ENCODE assay signal across 22 cellular contexts in the genomic region with DNA sequence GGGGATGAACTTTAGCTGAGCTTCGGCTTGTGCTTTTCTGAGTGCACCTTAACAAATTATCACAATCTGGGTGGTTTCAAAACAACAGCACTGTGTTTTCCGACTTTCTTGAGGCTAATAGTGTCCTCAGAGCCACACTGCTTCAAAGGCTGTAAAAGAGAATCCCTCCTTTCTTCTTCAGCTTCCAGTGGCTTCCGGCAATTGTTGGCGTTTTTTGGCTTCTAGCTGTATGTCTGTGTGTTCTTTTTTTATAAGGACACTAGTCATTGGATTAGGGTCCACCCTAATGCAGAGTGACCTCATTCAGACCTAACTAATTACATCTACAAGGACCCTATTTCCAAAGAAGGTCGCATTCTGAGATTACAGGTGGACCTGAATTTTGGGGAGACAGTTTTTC. TPM values are rescaled to one million over a fixed set of nuclear protein-coding genes. Genes with fewer than 3 reads are reported as not detected.
DNase-seq lines count a peak whose midpoint lies in the region; ATAC-seq and TF ChIP-seq lines count a peak whose summit lies in the region.
"Had no signal": no experiment of that assay in that cellular context is flagged by ENCODE, and none has a peak within 500 bp of the region (broad histone marks: within the 10 kb centered on the region; RNA-seq: fewer than 3 reads in every experiment).

No MANE protein-coding gene starts in this region.

- peaks cover 53% of the 10 kb centered on the region for H3K4me1 Mint-ChIP-seq in nephron progenitor cell

- ATAC-seq in heart left ventricle, result peak in 3 of 4 donors; percentile 24 to 60 (median 29)
- ATAC-seq in Right ventricle myocardium inferior, result no peak
- no peak for ATAC-seq in HG03108 (IDR thresholded peaks at IDR 0.05; ENCODE audit: unreplicated experiment)

- WGBS in heart left ventricle, 4 donors, result 58 to 71% (median 64%) methylated on average over 5 of the region's 5 CpGs
- 68 to 71% methylated on average over 5 of the region's 5 CpGs for WGBS in esophagus squamous epithelium, 2 donors

- TF ChIP-seq POLR2A in heart left ventricle (IDR thresholded peaks at IDR 0.05) (no peak), esophagus squamous epithelium (IDR thresholded peaks at IDR 0.05) (no peak), uterus (IDR thresholded peaks at IDR 0.05) (no peak)

- H3K4me3 Mint-ChIP-seq in nephron progenitor cell, result no peak overlapping the region
- H3K4me3 Mint-ChIP-seq: activated CD4-positive, alpha-beta T cell treated with anti-CD3 and anti-CD28 coated beads, Interleukin-2, amount 10 ng/mL, durations not matched to agents 7 days and 5 days had no signal

- H3K36me3 ChIP-seq in heart left ventricle (no peaks in the 10 kb centered on the region), esophagus squamous epithelium (no peaks in the 10 kb centered on the region), uterus (no peaks in the 10 kb centered on the region)
- H3K36me3 ChIP-seq: BE2C, tibial artery had no signal

- peak overlapping the region; percentile 89 for H3K27ac Mint-ChIP-seq in nephron progenitor cell
- H3K27ac Mint-ChIP-seq: activated CD4-positive, alpha-beta T cell treated with anti-CD3 and anti-CD28 coated beads, Interleukin-2, amount 10 ng/mL, durations not matched to agents 7 days and 5 days had no signal

- H3K9me3 Mint-ChIP-seq in nephron progenitor cell, result peaks cover 6% of the 10 kb centered on the region
- H3K9me3 Mint-ChIP-seq: activated CD4-positive, alpha-beta T cell treated with anti-CD3 and anti-CD28 coated beads, Interleukin-2, amount 10 ng/mL, durations not matched to agents 7 days and 5 days had no signal

- H3K27ac ChIP-seq in heart left ventricle (peak overlapping the region; percentile 11 to 83 (median 64)), esophagus squamous epithelium (peak overlapping the region; percentile 51 to 95 (median 68)), uterus (peak overlapping the region; percentile 33 to 56)
- H3K27ac ChIP-seq: hepatocyte, KMS-11, tibial artery had no signal

- no peaks in the 10 kb centered on the region for H3K27me3 Mint-ChIP-seq in nephron progenitor cell (ENCODE audit: low read depth, poor library complexity)

- H3K27me3 ChIP-seq in heart left ventricle (no peaks in the 10 kb centered on the region), esophagus squamous epithelium (no peaks in the 10 kb centered on the region), uterus (no peaks in the 10 kb centered on the region)
- H3K27me3 ChIP-seq: BE2C, hepatocyte, tibial artery had no signal

- H3K9me3 ChIP-seq in heart left ventricle, result no peaks in the 10 kb centered on the region
- no peaks in the 10 kb centered on the region for H3K9me3 ChIP-seq in esophagus squamous epithelium
- no peaks in the 10 kb centered on the region for H3K9me3 ChIP-seq in uterus
- H3K9me3 ChIP-seq: BE2C, tibial artery had no signal

- intact Hi-C loops in heart left ventricle (cut with DNase I) (no loop called here), Right ventricle myocardium inferior (cut with DNase I) (no loop called here), esophagus squamous epithelium (cut with DNase I) (no loop called here), uterus (cut with DNase I; ENCODE audit: low total_unique reads) (no loop called here)

- TF ChIP-seq CTCF in heart left ventricle (IDR thresholded peaks at IDR 0.05) (no peak), esophagus squamous epithelium (IDR thresholded peaks at IDR 0.05) (no peak), nephron progenitor cell (IDR thresholded peaks at IDR 0.05) (no peak), uterus (IDR thresholded peaks at IDR 0.05) (no peak)

- no peak overlapping the region for H3K4me3 ChIP-seq in heart left ventricle
- no peak overlapping the region for H3K4me3 ChIP-seq in esophagus squamous epithelium
- H3K4me3 ChIP-seq in uterus, result no peak overlapping the region
- H3K4me3 ChIP-seq: hepatocyte, tibial artery had no signal

- H3K36me3 Mint-ChIP-seq in nephron progenitor cell (ENCODE audit: low read depth), result peaks cover 7% of the 10 kb centered on the region

- peak in 1 of 5 donors; percentile 41 for DNase-seq in heart left ventricle
- DNase-seq in Right ventricle myocardium inferior (ENCODE audit: missing footprints), result no peak
- DNase-seq in esophagus squamous epithelium (lab: John Stamatoyannopoulos, UW), result no peak
- no peak for DNase-seq in nephron progenitor cell
- DNase-seq in uterus, result no peak
- DNase-seq in RKO (ENCODE audit: low spot score), result no peak
- no peak for DNase-seq in NCI-H2107 treated with DMSO at 0.1 percent for 48 hours (lab: John Stamatoyannopoulos, UW; ENCODE audit: unreplicated experiment)
- DNase-seq: activated CD4-positive, alpha-beta T cell treated with anti-CD3 and anti-CD28 coated beads, Interleukin-2, amount 10 ng/mL, durations not matched to agents 7 days and 5 days; activated CD8-positive, alpha-beta memory T cell treated with anti-CD3 and anti-CD28 coated beads, Interleukin-2, amount 50 U/mL, for 48 hours; activated effector memory CD4-positive, alpha-beta T cell treated with Interleukin-2 at 50 U/mL for 16 hours; BE2C; COR-L47; NCI-H2029 treated with DMSO at 0.1 percent for 48 hours; NCI-H446 treated with DMSO at 0.1 percent for 48 hours; stimulated activated CD4-positive, alpha-beta T cell treated with anti-CD3 and anti-CD28 coated beads, Interleukin-15, amount 100 ng/mL, for 24 hours; T-helper 1 cell; tibial artery had no signal

- H3K4me1 ChIP-seq in heart left ventricle (peaks cover 2 to 75% (median 42%) of the 10 kb centered on the region in 12 donors), esophagus squamous epithelium (peaks cover 15 to 78% (median 23%) of the 10 kb centered on the region in 3 donors), uterus (no peaks in the 10 kb centered on the region)
- H3K4me1 ChIP-seq: BE2C had no signal

RNA-seq across cellular contexts. Expression of a gene that starts 30.6 kb away (rescaled TPM):
- total RNA-seq in heart left ventricle (10 to 100 TPM in 8 of 9 donors, 1 to 10 TPM in 1; 7.2 to 22.1 (median 14.8) TPM), Right ventricle myocardium inferior (12.8 TPM), esophagus squamous epithelium (10 to 100 TPM; 43.1 to 73.2 (median 47.5) TPM), uterus (10 to 100 TPM in 2 of 4 donors, 1 to 10 TPM in 2; 7.6 to 26.1 (median 16.7) TPM)
- 1 to 10 TPM; 4.5 to 5.7 TPM for polyA plus RNA-seq in heart left ventricle

RNA-seq across cellular contexts. Expression of a gene that starts 36.7 kb away (rescaled TPM):
- total RNA-seq in heart left ventricle, result not detected
- polyA plus RNA-seq in heart left ventricle, result not detected
- total RNA-seq in Right ventricle myocardium inferior, result not detected
- not detected for total RNA-seq in esophagus squamous epithelium
- total RNA-seq in uterus, result 1 to 10 TPM in 1 of 4 donors, not detected in 3; 1.0 TPM
- total RNA-seq: activated CD4-positive, alpha-beta T cell treated with anti-CD3 and anti-CD28 coated beads, Interleukin-2, amount 10 ng/mL, durations not matched to agents 7 days and 5 days; hepatocyte had no signal
- polyA plus RNA-seq: adipose tissue, hepatocyte, neural cell had no signal

Comparison
In these comparisons a context has a peak if more than half of its experiments do, and no peak if none do; other contexts are left out.
1. ATAC-seq: peak in heart left ventricle (3 of 4); none in Right ventricle myocardium inferior (single experiment) and HG03108 (single experiment).
2. Peak in every context shown above with its lines, with median percentiles within 50 percentile points of each other: H3K27ac ChIP-seq.